8 cellular contexts compared by ENCODE assay signal in genomic region chr22:23315341-23315917, GRCh38.
DNase-seq lines count a peak whose midpoint lies in the region; ATAC-seq and TF ChIP-seq lines count a peak whose summit lies in the region.

No MANE protein-coding gene starts in this region.

- TF ChIP-seq CTCF in HL-60 (IDR thresholded peaks at IDR 0.05; ENCODE audit: insufficient read depth, low read length) = peak; percentile 11
- peak; percentile 57 for TF ChIP-seq CTCF in RWPE2 (IDR thresholded peaks at IDR 0.05; ENCODE audit: poor library complexity, severe bottlenecking)
- peak; percentile 49 to 59 (median 54) for TF ChIP-seq CTCF in sigmoid colon (IDR thresholded peaks at IDR 0.05)

- WGBS in sigmoid colon, 2 donors = 15 to 43% methylated on average over 15 of the region's 15 CpGs

- peaks cover 0 to 32% (median 2%) of the 10 kb centered on the region in 3 donors for H3K36me3 Mint-ChIP-seq in CD8-positive, alpha-beta memory T cell

- peak overlapping the region in 1 of 7 donors; percentile 6 for H3K4me3 Mint-ChIP-seq in CD8-positive, alpha-beta memory T cell

- DNase-seq in CD8-positive, alpha-beta memory T cell = peak in 4 of 5 donors; percentile 13 to 56 (median 47)
- DNase-seq in HL-60 (ENCODE audit: low read depth in 1 of 2, low spot score in 1 of 2) (peak in 1 of 2 experiments; percentile 51), RWPE2 (ENCODE audit: low spot score) (no peak), cardiac septum (ENCODE audit: low spot score) (peak; percentile 79), sigmoid colon (peak; percentile 87)
- peak; percentile 57 for DNase-seq in activated naive CD4-positive, alpha-beta T cell treated with anti-CD3 and anti-CD28 coated beads, Interleukin-2, amount 50 U/mL, for 16 hours

- no peaks in the 10 kb centered on the region for H3K9me3 ChIP-seq in CD8-positive, alpha-beta memory T cell (ENCODE audit: low read length)
- H3K9me3 ChIP-seq in RWPE2 (ENCODE audit: severe bottlenecking) = no peaks in the 10 kb centered on the region
- H3K9me3 ChIP-seq in sigmoid colon = no peaks in the 10 kb centered on the region

- H3K27me3 ChIP-seq in CD8-positive, alpha-beta memory T cell (ENCODE audit: insufficient read depth, low read length, poor library complexity, severe bottlenecking) = no peaks in the 10 kb centered on the region
- H3K27me3 ChIP-seq in HL-60 (ENCODE audit: insufficient read depth, poor library complexity, severe bottlenecking) (no peaks in the 10 kb centered on the region), RWPE2 (ENCODE audit: insufficient read depth, poor library complexity, severe bottlenecking) (no peaks in the 10 kb centered on the region), sigmoid colon (no peaks in the 10 kb centered on the region)

- H3K27ac Mint-ChIP-seq in CD8-positive, alpha-beta memory T cell = no peak overlapping the region

- no peaks in the 10 kb centered on the region for H3K36me3 ChIP-seq in CD8-positive, alpha-beta memory T cell (ENCODE audit: insufficient read depth, low read length)
- H3K36me3 ChIP-seq in RWPE2 (ENCODE audit: low read depth) = peaks cover 15% of the 10 kb centered on the region
- H3K36me3 ChIP-seq in sigmoid colon = peaks cover 0 to 30% (median 9%) of the 10 kb centered on the region in 4 donors

- H3K27ac ChIP-seq in CD8-positive, alpha-beta memory T cell (ENCODE audit: low read depth, low read length) = no peak overlapping the region
- H3K27ac ChIP-seq in HL-60 (replicated peaks) (no peak overlapping the region), RWPE2 (ENCODE audit: poor library complexity, severe bottlenecking) (no peak overlapping the region), sigmoid colon (peak overlapping the region in 2 of 4 donors; percentile 29 to 48)

- no peak for TF ChIP-seq EP300 in sigmoid colon (IDR thresholded peaks at IDR 0.05)

- no peaks in the 10 kb centered on the region for H3K4me1 Mint-ChIP-seq in CD8-positive, alpha-beta memory T cell

- CTCF ChIA-PET in CD8-positive, alpha-beta memory T cell (lab: Charles Lee) = no interaction called here

- H3K4me1 ChIP-seq in CD8-positive, alpha-beta memory T cell (ENCODE audit: insufficient read depth, low read length) = no peaks in the 10 kb centered on the region
- no peaks in the 10 kb centered on the region for H3K4me1 ChIP-seq in RWPE2 (ENCODE audit: insufficient read depth, poor library complexity, severe bottlenecking)
- H3K4me1 ChIP-seq in sigmoid colon = no peaks in the 10 kb centered on the region

- no peaks in the 10 kb centered on the region for H3K27me3 Mint-ChIP-seq in CD8-positive, alpha-beta memory T cell

- POLR2A ChIA-PET in CD8-positive, alpha-beta memory T cell (lab: Charles Lee) = no interaction called here

- intact Hi-C loops in cardiac septum (cut with DNase I) (loop anchor here (2.0 kb wide), 1 partner anchor 71 kb away; no protein-coding TSS in a partner anchor), sigmoid colon (cut with DNase I) (loop anchor here (1.0 to 5.0 kb wide), 3 partner anchors 71 to 275 kb away; no protein-coding TSS in a partner anchor)

- no peak overlapping the region for H3K4me3 ChIP-seq in CD8-positive, alpha-beta memory T cell (ENCODE audit: low read length)
- H3K4me3 ChIP-seq in HL-60 (replicated peaks; ENCODE audit: insufficient read depth, low read length) (no peak overlapping the region), RWPE2 (ENCODE audit: severe bottlenecking) (no peak overlapping the region), sigmoid colon (no peak overlapping the region)

- TF ChIP-seq POLR2A in sigmoid colon (IDR thresholded peaks at IDR 0.05) = no peak

- H3K9me3 Mint-ChIP-seq in CD8-positive, alpha-beta memory T cell = no peaks in the 10 kb centered on the region

- ATAC-seq in RWPE2 (ENCODE audit: low read depth) (peak; percentile 41; the same call in 1 of the 3 replicates), GM18502 (IDR thresholded peaks at IDR 0.05; ENCODE audit: poor library complexity, unreplicated experiment) (no peak), GM21447 (IDR thresholded peaks at IDR 0.05; ENCODE audit: unreplicated experiment) (no peak)
